In genomic region chr17:13025264-13025627, GRCh38 we compare ENCODE assay signal across 20 cellular contexts.
"Had no signal": no experiment of that assay in that cellular context is flagged by ENCODE, and none has a peak within 500 bp of the region (broad histone marks: within the 10 kb centered on the region; RNA-seq: fewer than 3 reads in every experiment).

No MANE protein-coding gene starts in this region.

- H3K9me3 Mint-ChIP-seq: activated CD4-positive, alpha-beta memory T cell treated with anti-CD3 and anti-CD28 coated beads for 36 hours; activated naive CD8-positive, alpha-beta T cell treated with anti-CD3 and anti-CD28 coated beads, Interleukin-2, amount 10 ng/mL, durations not matched to agents 7 days and 5 days; endodermal cell; nephron progenitor cell had no signal

- H3K36me3 Mint-ChIP-seq: activated CD4-positive, alpha-beta memory T cell treated with anti-CD3 and anti-CD28 coated beads for 36 hours; activated naive CD8-positive, alpha-beta T cell treated with anti-CD3 and anti-CD28 coated beads, Interleukin-2, amount 10 ng/mL, durations not matched to agents 7 days and 5 days had no signal

- H3K4me3 Mint-ChIP-seq: activated CD4-positive, alpha-beta memory T cell treated with anti-CD3 and anti-CD28 coated beads for 36 hours; nephron progenitor cell had no signal

- H3K79me2 ChIP-seq: parathyroid adenoma had no signal

- H3K27ac Mint-ChIP-seq: activated CD4-positive, alpha-beta memory T cell treated with anti-CD3 and anti-CD28 coated beads for 36 hours; activated naive CD8-positive, alpha-beta T cell treated with anti-CD3 and anti-CD28 coated beads, Interleukin-2, amount 10 ng/mL, durations not matched to agents 7 days and 5 days; endodermal cell; nephron progenitor cell had no signal

- H3K27ac ChIP-seq: breast epithelium, coronary artery, epithelial cell of prostate, lower lobe of right lung, parathyroid adenoma, skin epidermis, transverse colon, uterus had no signal

- DNase-seq: activated CD4-positive, alpha-beta memory T cell treated with anti-CD3 and anti-CD28 coated beads for 36 hours; activated CD4-positive, alpha-beta T cell treated with anti-CD3 and anti-CD28 coated beads for 48 hours; activated naive CD4-positive, alpha-beta T cell treated with Interleukin-2 at 50 U/mL for 16 hours; activated naive CD8-positive, alpha-beta T cell treated with anti-CD3 and anti-CD28 coated beads, Interleukin-2, amount 10 ng/mL, durations not matched to agents 7 days and 5 days; activated T-cell treated with anti-CD3 and anti-CD28 coated beads, Interleukin-2, amount 50 U/mL, for 48 hours; amniotic stem cell; lower lobe of right lung; mesendoderm; mucosa of descending colon; nephron progenitor cell; right cardiac atrium; stimulated activated CD4-positive, alpha-beta T cell treated with anti-CD3 and anti-CD28 coated beads, Interleukin-1b, Interleukin-23, amount 100 ng/mL, for 48 hours; transverse colon; uterus had no signal

- H3K4me3 ChIP-seq: mucosa of descending colon, transverse colon, uterus had no signal

- H3K9me3 ChIP-seq: breast epithelium, lower lobe of right lung, mucosa of descending colon, transverse colon, uterus had no signal

- H3K27me3 ChIP-seq: breast epithelium, transverse colon, uterus had no signal

- H3K36me3 ChIP-seq: breast epithelium, lower lobe of right lung, transverse colon, uterus had no signal

- H3K9ac ChIP-seq: parathyroid adenoma had no signal

- H3K4me1 ChIP-seq: breast epithelium, parathyroid adenoma, uterus had no signal
